In the genomic region with DNA sequence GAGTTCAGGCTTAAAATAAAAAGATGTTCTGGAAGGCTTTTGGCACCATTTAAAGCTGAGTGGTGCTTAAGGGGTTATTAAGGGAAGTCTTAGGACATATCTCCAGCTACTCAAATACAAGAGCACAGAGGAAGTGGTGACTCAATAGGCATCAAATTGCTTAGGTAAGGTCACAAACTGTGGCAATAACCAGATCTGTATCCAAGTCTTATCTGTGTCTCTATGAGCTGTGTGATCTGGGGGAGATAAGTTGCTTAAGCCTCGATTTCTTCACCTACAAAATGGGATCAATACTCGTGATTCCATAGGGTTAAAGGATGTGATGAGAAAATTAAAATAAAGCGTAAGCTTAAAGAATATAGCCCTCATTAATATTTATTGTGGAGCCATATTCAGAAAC, we compare ENCODE assay signal across 14 cellular contexts. TPM values are rescaled to one million over a fixed set of nuclear protein-coding genes. Genes with fewer than 3 reads are reported as not detected.
A peak's percentile ranks its signal among the peaks of the same experiment; 100 is the strongest.
DNase-seq lines count a peak whose midpoint lies in the region; ATAC-seq lines count a peak whose summit lies in the region.
"Had no signal": no experiment of that assay in that cellular context is flagged by ENCODE, and none has a peak within 500 bp of the region (broad histone marks: within the 10 kb centered on the region; RNA-seq: fewer than 3 reads in every experiment).

No MANE protein-coding gene starts in this region.

- no peak overlapping the region for H3K4me3 Mint-ChIP-seq in activated CD4-positive, alpha-beta T cell treated with anti-CD3 and anti-CD28 coated beads for 36 hours

- peak; percentile 27 for ATAC-seq in activated CD4-positive, alpha-beta T cell treated with anti-CD3 and anti-CD28 coated beads for 36 hours
- no peak for ATAC-seq in activated CD4-positive, CD25-positive, alpha-beta regulatory T cell treated with anti-CD3 and anti-CD28 coated beads, Interleukin-2, amount 50 U/mL, for 24 hours
- no peak for ATAC-seq in HG03159 (IDR thresholded peaks at IDR 0.05; ENCODE audit: unreplicated experiment)
- ATAC-seq: Panc1 had no signal

- CTCF ChIA-PET in activated CD4-positive, alpha-beta T cell treated with anti-CD3 and anti-CD28 coated beads for 36 hours (lab: Charles Lee): interaction anchor here (1.1 to 4.8 kb wide), 3 partner anchors 10 to 58 kb away, joined by 5 to 32 read pairs (median 6); no protein-coding TSS in a partner anchor

- peak overlapping the region; percentile 39 for H3K27ac Mint-ChIP-seq in activated CD4-positive, alpha-beta T cell treated with anti-CD3 and anti-CD28 coated beads for 36 hours

- no peaks in the 10 kb centered on the region for H3K9me3 Mint-ChIP-seq in activated CD4-positive, alpha-beta T cell treated with anti-CD3 and anti-CD28 coated beads for 36 hours (ENCODE audit: low read depth)

- no peak for DNase-seq in activated CD4-positive, alpha-beta T cell treated with anti-CD3 and anti-CD28 coated beads for 36 hours
- no peak for DNase-seq in activated CD4-positive, alpha-beta T cell treated with anti-CD3 and anti-CD28 coated beads for 48 hours
- DNase-seq in MV-4-11 (lab: John Stamatoyannopoulos, UW) (peak; percentile 84), amniotic epithelial cell (ENCODE audit: low read depth) (peak; percentile 69), renal cortical epithelial cell (ENCODE audit: low read depth) (peak; percentile 36), inferior parietal cortex (ENCODE audit: extremely low spot score) (no peak)
- DNase-seq: ACHN; central memory CD4-positive, alpha-beta T cell; DMS79 treated with DMSO at 0.1 percent for 48 hours; NCI-H1436 had no signal

- H3K27me3 Mint-ChIP-seq in activated CD4-positive, alpha-beta T cell treated with anti-CD3 and anti-CD28 coated beads for 36 hours: no peaks in the 10 kb centered on the region

- H3K36me3 Mint-ChIP-seq in activated CD4-positive, alpha-beta T cell treated with anti-CD3 and anti-CD28 coated beads for 36 hours (ENCODE audit: low read depth): no peaks in the 10 kb centered on the region

- intact Hi-C loops in activated CD4-positive, alpha-beta T cell treated with anti-CD3 and anti-CD28 coated beads for 36 hours (cut with DNase I, micrococcal nuclease): no loop called here

- H3K4me1 Mint-ChIP-seq in activated CD4-positive, alpha-beta T cell treated with anti-CD3 and anti-CD28 coated beads for 36 hours: peaks cover 54% of the 10 kb centered on the region

- POLR2A ChIA-PET in activated CD4-positive, alpha-beta T cell treated with anti-CD3 and anti-CD28 coated beads for 36 hours (lab: Charles Lee): no interaction called here

RNA-seq across cellular contexts. Expression of a gene that starts 7.6 kb away (rescaled TPM):
- total RNA-seq in activated CD4-positive, alpha-beta T cell treated with anti-CD3 and anti-CD28 coated beads for 36 hours: under 1 TPM; 0.18 to 0.32 TPM
- not detected in 2 replicates for total RNA-seq in renal cortical epithelial cell
- total RNA-seq: right atrium auricular region had no signal

Comparison
In these comparisons a context has a peak if more than half of its experiments do, and no peak if none do; other contexts are left out.
1. DNase-seq: peak in MV-4-11 (single experiment), amniotic epithelial cell (single experiment) and renal cortical epithelial cell (single experiment); none in activated CD4-positive, alpha-beta T cell treated with anti-CD3 and anti-CD28 coated beads for 36 hours (single experiment), activated CD4-positive, alpha-beta T cell treated with anti-CD3 and anti-CD28 coated beads for 48 hours (single experiment) and inferior parietal cortex (single experiment).